8 cellular contexts compared by ENCODE assay signal in genomic region chr19:58150328-58150921, GRCh38. TPM values are rescaled to one million over a fixed set of nuclear protein-coding genes. Genes with fewer than 3 reads are reported as not detected.
DNase-seq lines count a peak whose midpoint lies in the region; ATAC-seq and TF ChIP-seq lines count a peak whose summit lies in the region.

Gene ZNF329, minus strand, starts transcription at chr19:58150789. Its CDS starts 21,286 bp downstream, at chr19:58129503.

- H3K36me3 Mint-ChIP-seq in activated CD8-positive, alpha-beta memory T cell treated with anti-CD3 and anti-CD28 coated beads, Interleukin-2, amount 10 ng/mL, durations not matched to agents 7 days and 5 days, result peaks cover 26% of the 10 kb centered on the region

- H3K27ac Mint-ChIP-seq in activated CD8-positive, alpha-beta memory T cell treated with anti-CD3 and anti-CD28 coated beads, Interleukin-2, amount 10 ng/mL, durations not matched to agents 7 days and 5 days, result peak within 1 kb of the TSS; percentile 88

- no peaks in the 10 kb centered on the region for H3K79me2 ChIP-seq in mesendoderm (ENCODE audit: control insufficient read depth, insufficient read depth, low read length)

- DNase-seq in A673 (ENCODE audit: low spot score) (peak; percentile 89), NCI-H82 treated with DMSO at 0.1 percent for 48 hours (lab: John Stamatoyannopoulos, UW; ENCODE audit: unreplicated experiment) (peak; percentile 58), mesendoderm (peak; percentile 82)
- peak; percentile 93 for DNase-seq in activated CD8-positive, alpha-beta memory T cell treated with anti-CD3 and anti-CD28 coated beads, Interleukin-2, amount 10 ng/mL, durations not matched to agents 7 days and 5 days
- peak; percentile 82 for DNase-seq in stimulated activated CD8-positive, alpha-beta memory T cell treated with anti-CD3 and anti-CD28 coated beads, Interleukin-12 subunit alpha, Interleukin-12 subunit beta, amount 100 ng/mL, for 24 hours (ENCODE audit: extremely low read depth)

- peak within 1 kb of the TSS; percentile 95 for H3K56ac ChIP-seq in mesendoderm (ENCODE audit: low read length)

- H2BK5ac ChIP-seq in mesendoderm (ENCODE audit: low read length), result peak within 1 kb of the TSS; percentile 45

- WGBS in mesendoderm (ENCODE audit: extremely low coverage, insufficient coverage, low lambda C conversion rate), result no CpG with 5 or more reads among the region's 62 CpGs

- no TSS peak for BruUV-seq in A673 (replicated peaks; lab: Mats Ljungman, UMichigan)

- no peak within 1 kb of the TSS for H2BK15ac ChIP-seq in mesendoderm (replicated peaks; ENCODE audit: low read depth)

- H3K27me3 ChIP-seq in A673 (replicated peaks; ENCODE audit: insufficient read depth, low read depth, low read length, poor library complexity) (no peaks in the 10 kb centered on the region), endocrine pancreas (ENCODE audit: control insufficient read depth, insufficient read depth, low read length) (no peaks in the 10 kb centered on the region), mesendoderm (ENCODE audit: insufficient read depth, low read length, poor library complexity) (no peaks in the 10 kb centered on the region)

- CTCF ChIA-PET in A673 (lab: Charles Lee), result no interaction called here
- CTCF ChIA-PET in activated CD8-positive, alpha-beta memory T cell treated with anti-CD3 and anti-CD28 coated beads, Interleukin-2, amount 10 ng/mL, durations not matched to agents 7 days and 5 days (lab: Charles Lee), result no interaction called here

- H3K36me3 ChIP-seq in A673 (ENCODE audit: insufficient read depth, low read length, poor library complexity, severe bottlenecking), result no peaks in the 10 kb centered on the region
- no peaks in the 10 kb centered on the region for H3K36me3 ChIP-seq in endocrine pancreas (ENCODE audit: control insufficient read depth, insufficient read depth, low read length)
- no peaks in the 10 kb centered on the region for H3K36me3 ChIP-seq in mesendoderm (ENCODE audit: control insufficient read depth, insufficient read depth, low read length)

- ATAC-seq in GM18909 (IDR thresholded peaks at IDR 0.05; ENCODE audit: poor library complexity, unreplicated experiment) (peak; percentile 70), HG03457 (IDR thresholded peaks at IDR 0.05; ENCODE audit: unreplicated experiment) (peak; percentile 59)
- ATAC-seq in activated CD8-positive, alpha-beta memory T cell treated with anti-CD3 and anti-CD28 coated beads, Interleukin-2, amount 10 ng/mL, durations not matched to agents 7 days and 5 days, result peak; percentile 81

- H3K9me3 ChIP-seq in A673 (ENCODE audit: low read depth, low read length, poor library complexity, severe bottlenecking) (peaks cover 41% of the 10 kb centered on the region), endocrine pancreas (ENCODE audit: control insufficient read depth, low read length) (peaks cover 3% of the 10 kb centered on the region)

- no peak for TF ChIP-seq CTCF in A673 (conservative IDR thresholded peaks at IDR 0.05; ENCODE audit: low read depth, low read length)

- H3K4me1 ChIP-seq in A673 (ENCODE audit: insufficient read depth, low read length, poor library complexity, severe bottlenecking) (no peaks in the 10 kb centered on the region), endocrine pancreas (ENCODE audit: control insufficient read depth, insufficient read depth, low read length) (no peaks in the 10 kb centered on the region), mesendoderm (ENCODE audit: control insufficient read depth, low read depth, low read length) (no peaks in the 10 kb centered on the region)

- no peak within 1 kb of the TSS for H4K5ac ChIP-seq in mesendoderm (ENCODE audit: low read length)

- no peaks in the 10 kb centered on the region for H3K79me1 ChIP-seq in mesendoderm (ENCODE audit: low read length)

- no peak within 1 kb of the TSS for H2AK5ac ChIP-seq in mesendoderm (ENCODE audit: low read length)

- peaks cover 8% of the 10 kb centered on the region for H3K9me3 Mint-ChIP-seq in activated CD8-positive, alpha-beta memory T cell treated with anti-CD3 and anti-CD28 coated beads, Interleukin-2, amount 10 ng/mL, durations not matched to agents 7 days and 5 days (ENCODE audit: low read depth)

- peak within 1 kb of the TSS; percentile 46 for H3K18ac ChIP-seq in mesendoderm (ENCODE audit: low read length)

- peak within 1 kb of the TSS; percentile 83 for H3K4me3 ChIP-seq in A673 (ENCODE audit: low read depth, low read length, poor library complexity, severe bottlenecking)
- peak within 1 kb of the TSS; percentile 79 for H3K4me3 ChIP-seq in endocrine pancreas (ENCODE audit: control insufficient read depth, insufficient read depth, low read length)
- peak within 1 kb of the TSS; percentile 91 for H3K4me3 ChIP-seq in mesendoderm (ENCODE audit: low read length)

- H2BK120ac ChIP-seq in mesendoderm (ENCODE audit: low read depth, low read length), result no peak within 1 kb of the TSS

- peak within 1 kb of the TSS; percentile 83 for H4K8ac ChIP-seq in mesendoderm (ENCODE audit: low read depth, low read length)

- intact Hi-C loops in A673 (cut with micrococcal nuclease; ENCODE audit: unreplicated experiment), result loop anchor here (10.0 kb wide), 1 partner anchor 596 kb away; the partner anchor contains the start of gene ZNF550

- no peak within 1 kb of the TSS for H3K23ac ChIP-seq in mesendoderm (ENCODE audit: low read length)

- H3K4me1 Mint-ChIP-seq in activated CD8-positive, alpha-beta memory T cell treated with anti-CD3 and anti-CD28 coated beads, Interleukin-2, amount 10 ng/mL, durations not matched to agents 7 days and 5 days, result peaks cover 18% of the 10 kb centered on the region

- peak within 1 kb of the TSS; percentile 49 for H3K4me2 ChIP-seq in mesendoderm (ENCODE audit: low read length)

- POLR2A ChIA-PET in A673 (lab: Charles Lee; ENCODE audit: low non-redundant PET), result interaction anchor here (0.6 to 1.1 kb wide), 2 partner anchors 128 to 602 kb away, joined by 3 read pairs; no protein-coding TSS in a partner anchor

- H3K9ac ChIP-seq in endocrine pancreas (ENCODE audit: control insufficient read depth, insufficient read depth, low read length) (peak within 1 kb of the TSS; percentile 100), mesendoderm (ENCODE audit: low read length) (peak within 1 kb of the TSS; percentile 93)

- H3K27ac ChIP-seq in A673 (ENCODE audit: low read depth, low read length, poor library complexity, severe bottlenecking), result peak within 1 kb of the TSS; percentile 74
- peak within 1 kb of the TSS; percentile 60 for H3K27ac ChIP-seq in mesendoderm (ENCODE audit: low read depth, low read length)

- no peaks in the 10 kb centered on the region for H3K27me3 Mint-ChIP-seq in activated CD8-positive, alpha-beta memory T cell treated with anti-CD3 and anti-CD28 coated beads, Interleukin-2, amount 10 ng/mL, durations not matched to agents 7 days and 5 days

- H3K4me3 Mint-ChIP-seq in activated CD8-positive, alpha-beta memory T cell treated with anti-CD3 and anti-CD28 coated beads, Interleukin-2, amount 10 ng/mL, durations not matched to agents 7 days and 5 days, result peak within 1 kb of the TSS; percentile 85

- peak within 1 kb of the TSS; percentile 44 for H3K4ac ChIP-seq in mesendoderm (ENCODE audit: low read depth, low read length)

RNA-seq across cellular contexts. Expression of gene ZNF329, which starts in this region (rescaled TPM):
- total RNA-seq in A673 (2021), result 10.1 and 13.1 TPM in 2 replicates
- total RNA-seq in activated CD8-positive, alpha-beta memory T cell treated with anti-CD3 and anti-CD28 coated beads, Interleukin-2, amount 10 ng/mL, durations not matched to agents 7 days and 5 days, result 1 to 10 TPM; 4.0 to 4.6 TPM
- 6.1 TPM for polyA plus RNA-seq in mesendoderm (2013, experiment 1 of 2)
- polyA plus RNA-seq in mesendoderm (2013, experiment 2 of 2), result 6.0 TPM

Comparison
In these comparisons a context has a peak if more than half of its experiments do, and no peak if none do; other contexts are left out.
1. Peak in every context shown above with its lines: DNase-seq, ATAC-seq, H3K4me3 ChIP-seq and H3K27ac ChIP-seq.